Comparison of ENCODE assay signal across 24 cellular contexts in the genomic region with DNA sequence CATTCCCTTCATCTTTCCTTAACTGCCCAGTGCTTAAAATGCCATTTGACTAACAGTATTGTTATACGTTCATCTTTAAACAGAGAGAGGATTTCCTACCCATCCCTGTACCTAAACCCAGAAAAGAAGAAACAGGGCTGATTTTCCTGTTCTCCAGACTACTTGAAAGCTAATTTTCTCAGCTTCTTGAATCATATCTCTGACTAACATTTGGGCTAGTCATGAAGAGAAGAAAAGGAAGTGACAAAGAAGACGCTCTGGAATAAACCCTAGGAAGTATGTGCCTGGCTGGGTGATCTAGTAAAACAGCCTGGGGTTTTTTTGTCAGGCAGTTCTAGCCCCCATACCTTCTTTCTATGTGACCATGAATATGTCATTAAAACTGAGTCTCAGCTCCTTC. TPM values are rescaled to one million over a fixed set of nuclear protein-coding genes. Genes with fewer than 3 reads are reported as not detected.
DNase-seq lines count a peak whose midpoint lies in the region; ATAC-seq and TF ChIP-seq lines count a peak whose summit lies in the region.
"Had no signal": no experiment of that assay in that cellular context is flagged by ENCODE, and none has a peak within 500 bp of the region (broad histone marks: within the 10 kb centered on the region; RNA-seq: fewer than 3 reads in every experiment).

No MANE protein-coding gene starts in this region.

- DNase-seq in HCT116 (ENCODE audit: low read depth, low spot score): no peak
- peak; percentile 70 for DNase-seq in fibroblast of mammary gland (ENCODE audit: low read depth)
- no peak for DNase-seq in stimulated activated CD4-positive, alpha-beta T cell treated with anti-CD3 and anti-CD28 coated beads, Interleukin-15, amount 100 ng/mL, for 24 hours
- DNase-seq in GDM1 (lab: John Stamatoyannopoulos, UW): no peak
- DNase-seq in OCI-M2 (lab: John Stamatoyannopoulos, UW; ENCODE audit: unreplicated experiment): no peak
- DNase-seq in NCI-H446 treated with DMSO at 0.1 percent for 48 hours (lab: John Stamatoyannopoulos, UW): no peak
- DNase-seq: ACHN; activated CD4-positive, alpha-beta T cell treated with anti-CD3 and anti-CD28 coated beads for 4 hours; activated CD8-positive, alpha-beta memory T cell treated with anti-CD3 and anti-CD28 coated beads, Interleukin-2, amount 10 ng/mL, durations not matched to agents 7 days and 5 days; CD4-positive, alpha-beta T cell; effector memory CD4-positive, alpha-beta T cell; GOT3; hypothalamus; left colon; mucosa of descending colon; NCI-H187 treated with DMSO at 0.1 percent for 48 hours; NCI-H510A treated with DMSO at 0.1 percent for 48 hours; stimulated activated naive CD4-positive, alpha-beta T cell had no signal

- H2AFZ ChIP-seq in ACC112 (ENCODE audit: low read length, unreplicated experiment) (peak overlapping the region; percentile 16), HCT116 (ENCODE audit: low read depth, low read length, poor library complexity, severe bottlenecking) (peak overlapping the region; percentile 51)

- ATAC-seq in HCT116: no peak
- peak; percentile 43 for ATAC-seq in SK-N-SH treated with all-trans-retinoic acid at 6 μM for 48 hours
- ATAC-seq: activated CD8-positive, alpha-beta memory T cell treated with anti-CD3 and anti-CD28 coated beads, Interleukin-2, amount 10 ng/mL, durations not matched to agents 7 days and 5 days; left colon; mucosa of descending colon had no signal

- TF ChIP-seq CTCF in HCT116 (IDR thresholded peaks at IDR 0.05 in 2 of 3, conservative IDR thresholded peaks at IDR 0.05 in 1 of 3; ENCODE audit: borderline replicate concordance in 1 of 3, insufficient read depth in 1 of 3, low read depth in 2 of 3, low read length in 2 of 3) (no peak), fibroblast of mammary gland (conservative IDR thresholded peaks at IDR 0.05; ENCODE audit: control insufficient read depth, insufficient read depth, low read depth, low read length) (no peak)

- no peak for TF ChIP-seq POLR2A in HCT116 (IDR thresholded peaks at IDR 0.05; ENCODE audit: borderline replicate concordance, extremely low read depth, insufficient read depth, insufficient read length)

- H3K36me3 ChIP-seq in ACC112 (ENCODE audit: insufficient read depth, low read length): no peaks in the 10 kb centered on the region
- no peaks in the 10 kb centered on the region for H3K36me3 ChIP-seq in HCT116 (ENCODE audit: control insufficient read depth in 1 of 2, insufficient read depth in 2 of 2, low read length in 2 of 2)
- H3K36me3 ChIP-seq: right atrium auricular region, SJSA1, tibial nerve had no signal

- no peak for TF ChIP-seq RAD21 in HCT116 (IDR thresholded peaks at IDR 0.05; ENCODE audit: low read depth)

- H3K79me2 ChIP-seq in ACC112 (ENCODE audit: control insufficient read depth, insufficient read depth, low read length, unreplicated experiment) (no peaks in the 10 kb centered on the region), HCT116 (ENCODE audit: insufficient read depth, low read length) (no peaks in the 10 kb centered on the region)

- intact Hi-C loops in HCT116 (cut with micrococcal nuclease): no loop called here

- no TSS peak for BruUV-seq in HCT116 (replicated peaks; lab: Mats Ljungman, UMichigan)

- H3K4me3 ChIP-seq in ACC112 (ENCODE audit: low read depth, low read length): no peak overlapping the region
- no peak overlapping the region for H3K4me3 ChIP-seq in HCT116 (replicated peaks in 1 of 2; ENCODE audit: low read depth in 1 of 2, low read length in 2 of 2)
- H3K4me3 ChIP-seq in fibroblast of mammary gland (ENCODE audit: control insufficient read depth, low read depth, low read length): no peak overlapping the region
- H3K4me3 ChIP-seq: mucosa of descending colon, right atrium auricular region, SJSA1, tibial nerve had no signal

- H4K20me1 ChIP-seq in HCT116 (ENCODE audit: insufficient read depth): no peaks in the 10 kb centered on the region

- RAD21 ChIA-PET in HCT116 (lab: Charles Lee; ENCODE audit: low non-redundant PET in 1 of 2, low total read pairs in 2 of 2, uncharacterized antibody in 2 of 2, unreplicated experiment in 2 of 2): no interaction called here

- H3K27me3 ChIP-seq in ACC112 (ENCODE audit: insufficient read depth, low read length): no peaks in the 10 kb centered on the region
- no peaks in the 10 kb centered on the region for H3K27me3 ChIP-seq in HCT116 (ENCODE audit: insufficient read depth, low read length)
- H3K27me3 ChIP-seq: right atrium auricular region, SJSA1, tibial nerve had no signal

- H3K9me3 ChIP-seq in HCT116 (ENCODE audit: control insufficient read depth in 1 of 2, insufficient read depth in 1 of 2, low read depth in 1 of 2, low read length in 2 of 2): no peaks in the 10 kb centered on the region
- H3K9me3 ChIP-seq: mucosa of descending colon, right atrium auricular region, SJSA1, tibial nerve had no signal

- H3K9ac ChIP-seq in HCT116 (ENCODE audit: low read length): no peak overlapping the region

- no peak overlapping the region for H3K4me2 ChIP-seq in HCT116 (ENCODE audit: low read length)

- H3K27ac ChIP-seq in ACC112 (ENCODE audit: low read depth, low read length): peak overlapping the region; percentile 21
- H3K27ac ChIP-seq in HCT116 (ENCODE audit: low read depth, low read length): no peak overlapping the region
- H3K27ac ChIP-seq: right atrium auricular region, SJSA1, tibial nerve had no signal

- POLR2A ChIA-PET in HCT116 (lab: Charles Lee): no interaction called here

- H3K9me2 ChIP-seq in HCT116 (ENCODE audit: insufficient read depth): no peaks in the 10 kb centered on the region

- CTCF ChIA-PET in HCT116 (lab: Charles Lee): no interaction called here

- H3K4me1 ChIP-seq in ACC112 (ENCODE audit: control insufficient read depth, insufficient read depth, low read length, unreplicated experiment) (peaks cover 18% of the 10 kb centered on the region), HCT116 (ENCODE audit: control insufficient read depth in 1 of 2, insufficient read depth in 2 of 2, low read length in 2 of 2) (no peaks in the 10 kb centered on the region)
- H3K4me1 ChIP-seq: SJSA1 had no signal

TF ChIP-seq in HCT116, 20 proteins besides CTCF, POLR2A, EP300 and RAD21 (continues in another document):
- TF ChIP-seq CEBPB (IDR thresholded peaks at IDR 0.05; ENCODE audit: low read depth): no peak
- TF ChIP-seq ZNF274 (IDR thresholded peaks at IDR 0.05; ENCODE audit: low read depth, low read length): no peak
- TF ChIP-seq, protein P1, sequence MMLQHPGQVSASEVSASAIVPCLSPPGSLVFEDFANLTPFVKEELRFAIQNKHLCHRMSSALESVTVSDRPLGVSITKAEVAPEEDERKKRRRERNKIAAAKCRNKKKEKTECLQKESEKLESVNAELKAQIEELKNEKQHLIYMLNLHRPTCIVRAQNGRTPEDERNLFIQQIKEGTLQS (IDR thresholded peaks at IDR 0.05): no peak
- TF ChIP-seq, protein P2, sequence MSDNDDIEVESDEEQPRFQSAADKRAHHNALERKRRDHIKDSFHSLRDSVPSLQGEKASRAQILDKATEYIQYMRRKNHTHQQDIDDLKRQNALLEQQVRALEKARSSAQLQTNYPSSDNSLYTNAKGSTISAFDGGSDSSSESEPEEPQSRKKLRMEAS (IDR thresholded peaks at IDR 0.05): no peak
- TF ChIP-seq JUND (IDR thresholded peaks at IDR 0.05): no peak
- TF ChIP-seq, protein P3, sequence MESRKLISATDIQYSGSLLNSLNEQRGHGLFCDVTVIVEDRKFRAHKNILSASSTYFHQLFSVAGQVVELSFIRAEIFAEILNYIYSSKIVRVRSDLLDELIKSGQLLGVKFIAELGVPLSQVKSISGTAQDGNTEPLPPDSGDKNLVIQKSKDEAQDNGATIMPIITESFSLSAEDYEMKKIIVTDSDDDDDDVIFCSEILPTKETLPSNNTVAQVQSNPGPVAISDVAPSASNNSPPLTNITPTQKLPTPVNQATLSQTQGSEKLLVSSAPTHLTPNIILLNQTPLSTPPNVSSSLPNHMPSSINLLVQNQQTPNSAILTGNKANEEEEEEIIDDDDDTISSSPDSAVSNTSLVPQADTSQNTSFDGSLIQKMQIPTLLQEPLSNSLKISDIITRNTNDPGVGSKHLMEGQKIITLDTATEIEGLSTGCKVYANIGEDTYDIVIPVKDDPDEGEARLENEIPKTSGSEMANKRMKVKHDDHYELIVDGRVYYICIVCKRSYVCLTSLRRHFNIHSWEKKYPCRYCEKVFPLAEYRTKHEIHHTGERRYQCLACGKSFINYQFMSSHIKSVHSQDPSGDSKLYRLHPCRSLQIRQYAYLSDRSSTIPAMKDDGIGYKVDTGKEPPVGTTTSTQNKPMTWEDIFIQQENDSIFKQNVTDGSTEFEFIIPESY (IDR thresholded peaks at IDR 0.05; ENCODE audit: extremely low read depth, insufficient replicate concordance, low read length): no peak
- TF ChIP-seq FOSL1 (IDR thresholded peaks at IDR 0.05; ENCODE audit: low read depth): no peak

TF ChIP-seq in SK-N-SH treated with all-trans-retinoic acid at 6 μM for 48 hours, 23 proteins besides CTCF, POLR2A, EP300 and RAD21 (continues in another document):
- TF ChIP-seq ZNF8 (CRISPR knock-in tag; IDR thresholded peaks at IDR 0.05) (no peak), ZNF565 (CRISPR knock-in tag; conservative IDR thresholded peaks at IDR 0.05; ENCODE audit: low read depth) (no peak), ARNTL (CRISPR knock-in tag; IDR thresholded peaks at IDR 0.05; ENCODE audit: borderline replicate concordance, low read depth) (no peak), BACH2 (CRISPR knock-in tag; IDR thresholded peaks at IDR 0.05; ENCODE audit: borderline replicate concordance) (no peak), CSDC2 (CRISPR knock-in tag; IDR thresholded peaks at IDR 0.05) (no peak), ZFP3 (CRISPR knock-in tag; IDR thresholded peaks at IDR 0.05) (no peak), GLIS3 (CRISPR knock-in tag; IDR thresholded peaks at IDR 0.05) (no peak), ESRRG (CRISPR knock-in tag; IDR thresholded peaks at IDR 0.05) (no peak), RARB (CRISPR knock-in tag; IDR thresholded peaks at IDR 0.05) (no peak), TOX (CRISPR knock-in tag; IDR thresholded peaks at IDR 0.05; ENCODE audit: borderline replicate concordance) (no peak), ISL1 (CRISPR knock-in tag; IDR thresholded peaks at IDR 0.05) (no peak)
- TF ChIP-seq, protein P4, sequence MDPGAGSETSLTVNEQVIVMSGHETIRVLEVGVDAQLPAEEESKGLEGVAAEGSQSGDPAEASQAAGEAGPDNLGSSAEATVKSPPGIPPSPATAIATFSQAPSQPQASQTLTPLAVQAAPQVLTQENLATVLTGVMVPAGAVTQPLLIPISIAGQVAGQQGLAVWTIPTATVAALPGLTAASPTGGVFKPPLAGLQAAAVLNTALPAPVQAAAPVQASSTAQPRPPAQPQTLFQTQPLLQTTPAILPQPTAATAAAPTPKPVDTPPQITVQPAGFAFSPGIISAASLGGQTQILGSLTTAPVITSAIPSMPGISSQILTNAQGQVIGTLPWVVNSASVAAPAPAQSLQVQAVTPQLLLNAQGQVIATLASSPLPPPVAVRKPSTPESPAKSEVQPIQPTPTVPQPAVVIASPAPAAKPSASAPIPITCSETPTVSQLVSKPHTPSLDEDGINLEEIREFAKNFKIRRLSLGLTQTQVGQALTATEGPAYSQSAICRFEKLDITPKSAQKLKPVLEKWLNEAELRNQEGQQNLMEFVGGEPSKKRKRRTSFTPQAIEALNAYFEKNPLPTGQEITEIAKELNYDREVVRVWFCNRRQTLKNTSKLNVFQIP (CRISPR knock-in tag; IDR thresholded peaks at IDR 0.05; ENCODE audit: borderline replicate concordance, low read depth): no peak

RNA-seq across cellular contexts. Expression of a gene that starts 44.8 kb away (rescaled TPM):
- 0.15 TPM for total RNA-seq in HCT116 (2021; ENCODE audit: unreplicated experiment)
- polyA plus RNA-seq in HCT116 (2012): 0.01 TPM in 1 of 2 replicates, not detected in the other
- total RNA-seq: activated CD8-positive, alpha-beta memory T cell treated with anti-CD3 and anti-CD28 coated beads, Interleukin-2, amount 10 ng/mL, durations not matched to agents 7 days and 5 days; activated T-helper 2 cell treated with anti-CD3 and anti-CD28 coated beads, Interferon-gamma antibody, Interleukin-2, Interleukin-4, amounts not matched to agents 10 μg/mL and 5 μg/mL and 100 μg/mL, durations not matched to agents 14 hours and 24 hours and 36 hours had no signal
